19 cellular contexts compared by ENCODE assay signal in the genomic region with DNA sequence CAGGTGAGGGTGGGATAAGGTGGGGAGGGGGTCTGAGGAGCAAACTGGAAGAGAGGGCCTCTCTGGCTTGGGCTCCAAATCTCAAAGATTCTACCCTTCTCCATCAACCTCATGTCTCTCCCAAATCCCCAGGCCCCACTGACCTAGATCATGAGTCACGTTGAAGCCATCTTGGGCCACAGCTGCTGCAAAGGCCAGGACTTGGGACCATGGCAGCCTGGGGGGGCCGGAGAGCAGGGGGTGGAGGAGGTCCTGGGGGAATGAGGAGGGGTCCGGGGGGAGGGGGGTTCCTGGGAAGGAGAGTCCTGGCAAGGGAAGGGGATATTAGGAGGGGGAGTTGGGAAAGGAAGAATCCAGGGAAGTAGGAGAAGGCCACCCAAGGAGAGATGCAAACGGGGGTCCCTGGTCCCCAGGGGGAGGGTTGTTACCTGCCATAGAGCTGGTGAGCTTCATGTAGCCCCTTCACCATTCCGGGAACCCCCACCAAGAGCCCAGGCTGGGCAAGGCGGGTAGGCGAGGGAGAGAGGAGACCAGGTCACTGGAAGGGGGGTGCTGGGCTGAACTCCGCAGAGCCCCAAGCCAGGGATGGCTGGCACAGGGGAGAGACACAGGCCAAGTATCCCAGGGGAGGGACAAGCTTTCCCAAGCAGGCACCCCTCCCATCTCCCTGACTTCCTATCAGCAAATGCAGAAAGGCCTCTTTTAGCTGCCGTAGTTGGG. TPM values are rescaled to one million over a fixed set of nuclear protein-coding genes. Genes with fewer than 3 reads are reported as not detected.
DNase-seq lines count a peak whose midpoint lies in the region; TF ChIP-seq lines count a peak whose summit lies in the region.
"Had no signal": no experiment of that assay in that cellular context is flagged by ENCODE, and none has a peak within 500 bp of the region (broad histone marks: within the 10 kb centered on the region; RNA-seq: fewer than 3 reads in every experiment).

No MANE protein-coding gene starts in this region.

- H3K27ac ChIP-seq in OCI-LY7 (ENCODE audit: low read depth, low read length, poor library complexity, severe bottlenecking) (no peak overlapping the region), trophoblast cell (ENCODE audit: low read depth, low read length) (no peak overlapping the region)

- no peak overlapping the region for H4K12ac ChIP-seq in trophoblast cell (ENCODE audit: low read depth, low read length)

- peaks cover 8% of the 10 kb centered on the region for H3K4me1 Mint-ChIP-seq in type B pancreatic cell (ENCODE audit: unreplicated experiment)

- CTCF ChIA-PET in OCI-LY7 (lab: Charles Lee; ENCODE audit: unreplicated experiment): no interaction called here

- no TSS peak for BruUV-seq in OCI-LY7 (replicated peaks; lab: Mats Ljungman, UMichigan)

- H3K36me3 Mint-ChIP-seq in type B pancreatic cell: peaks cover 29% of the 10 kb centered on the region

- H3K79me2 ChIP-seq in OCI-LY7 (ENCODE audit: insufficient read depth, low read depth, low read length): no peaks in the 10 kb centered on the region
- H3K79me2 ChIP-seq in trophoblast cell (ENCODE audit: control insufficient read depth, insufficient read depth, low read length, poor library complexity): no peaks in the 10 kb centered on the region

- TF ChIP-seq CTCF in GM13977 (IDR thresholded peaks at IDR 0.05; ENCODE audit: extremely low read depth, insufficient read depth, missing control alignments): no peak
- no peak for TF ChIP-seq CTCF in type B pancreatic cell (conservative IDR thresholded peaks at IDR 0.05)
- TF ChIP-seq CTCF in OCI-LY7 (conservative IDR thresholded peaks at IDR 0.05; ENCODE audit: low read length): no peak

- H2BK12ac ChIP-seq in trophoblast cell (ENCODE audit: low read length): no peak overlapping the region

- POLR2A ChIA-PET in OCI-LY7 (lab: Charles Lee): no interaction called here

- H4K8ac ChIP-seq in trophoblast cell (ENCODE audit: low read depth, low read length): no peak overlapping the region

- H3K27ac Mint-ChIP-seq in type B pancreatic cell: no peak overlapping the region
- H3K27ac Mint-ChIP-seq: CD4-positive, CD25-positive, alpha-beta regulatory T cell; GM23338; HFFc6 had no signal

- H3K14ac ChIP-seq in trophoblast cell (ENCODE audit: low read length): no peak overlapping the region

- H3K4me3 Mint-ChIP-seq in type B pancreatic cell: no peak overlapping the region
- H3K4me3 Mint-ChIP-seq: CD4-positive, CD25-positive, alpha-beta regulatory T cell; CD8-positive, alpha-beta memory T cell; GM23338; HFFc6 had no signal

- H3K9ac ChIP-seq in trophoblast cell (ENCODE audit: low read length): no peak overlapping the region

- H3K36me3 ChIP-seq in H7 (replicated peaks; ENCODE audit: control insufficient read depth, insufficient read depth, low read length) (peaks cover 4% of the 10 kb centered on the region), OCI-LY7 (ENCODE audit: insufficient read depth, low read length) (no peaks in the 10 kb centered on the region), trophoblast cell (ENCODE audit: control insufficient read depth in 1 of 2, insufficient read depth in 2 of 2, low read length in 2 of 2) (peaks cover 9 to 28% of the 10 kb centered on the region in 2 experiments)

- no peaks in the 10 kb centered on the region for H3K9me3 Mint-ChIP-seq in type B pancreatic cell
- H3K9me3 Mint-ChIP-seq: CD4-positive, CD25-positive, alpha-beta regulatory T cell; CD8-positive, alpha-beta memory T cell; GM23338; HFFc6 had no signal

- no peak overlapping the region for H2AK5ac ChIP-seq in trophoblast cell (ENCODE audit: low read length)

- DNase-seq in GM13977 (ENCODE audit: low spot score) (peak; percentile 18), H7 (peak; percentile 43), mesenteric fat pad (ENCODE audit: low spot score) (peak; percentile 80), type B pancreatic cell (ENCODE audit: extremely low spot score, unreplicated experiment) (peak; percentile 62), OCI-LY7 (ENCODE audit: low spot score) (no peak), trophoblast cell (no peak)
- DNase-seq: BE2C; C1 segment of cervical spinal cord; CD4-positive, CD25-positive, alpha-beta regulatory T cell; CD8-positive, alpha-beta memory T cell; COR-L47; DMS 273 treated with DMSO at 0.1 percent for 48 hours; DMS53; DND-41; EL; HFFc6; IMR-90 had no signal

- in situ Hi-C loops in GM13977 (cut with MboI; ENCODE audit: low pct_unique_long_range_greater_than_20kb, low sequenced_read_pairs, unreplicated experiment): loop anchor here (25.0 kb wide), 1 partner anchor 352 kb away; no protein-coding TSS in a partner anchor

- no peak overlapping the region for H3K4ac ChIP-seq in trophoblast cell (ENCODE audit: low read depth, low read length)

- H3K9me2 ChIP-seq in OCI-LY7 (ENCODE audit: insufficient read depth, low read length): no peaks in the 10 kb centered on the region

- H4K91ac ChIP-seq in trophoblast cell (ENCODE audit: low read depth, low read length): no peak overlapping the region

- H3K4me3 ChIP-seq in H7 (ENCODE audit: insufficient read depth, low read depth, low read length) (no peak overlapping the region), OCI-LY7 (ENCODE audit: low read depth, low read length, poor library complexity, severe bottlenecking) (no peak overlapping the region), trophoblast cell (ENCODE audit: low read depth, low read length) (no peak overlapping the region)
- H3K4me3 ChIP-seq: GM12878, GM23338 had no signal

- H3K79me1 ChIP-seq in trophoblast cell (ENCODE audit: low read length): no peaks in the 10 kb centered on the region

- no peak overlapping the region for H3K23ac ChIP-seq in trophoblast cell (ENCODE audit: low read length)

- no peak overlapping the region for H3K4me2 ChIP-seq in OCI-LY7 (ENCODE audit: low read length)
- no peak overlapping the region for H3K4me2 ChIP-seq in trophoblast cell (ENCODE audit: low read length)
- H3K4me2 ChIP-seq: GM23338 had no signal

- no peak overlapping the region for H3K18ac ChIP-seq in trophoblast cell (ENCODE audit: low read length)

- H3K9me3 ChIP-seq in OCI-LY7 (ENCODE audit: low read length) (no peaks in the 10 kb centered on the region), trophoblast cell (ENCODE audit: insufficient read depth, low read depth, low read length) (peaks cover 4% of the 10 kb centered on the region)
- H3K9me3 ChIP-seq: BE2C had no signal

- no CpG with 5 or more reads among the region's 9 CpGs for WGBS in trophoblast cell (ENCODE audit: extremely low coverage, insufficient coverage, insufficient read length)

- H2AFZ ChIP-seq in OCI-LY7 (ENCODE audit: low read length): no peak overlapping the region
- no peak overlapping the region for H2AFZ ChIP-seq in trophoblast cell (ENCODE audit: insufficient read depth, low read length, poor library complexity)
- H2AFZ ChIP-seq: GM23338 had no signal

- H3K27me3 ChIP-seq in H7 (ENCODE audit: control insufficient read depth, insufficient read depth, low read length): no peaks in the 10 kb centered on the region; the same call in 1 of the 2 replicates
- no peaks in the 10 kb centered on the region for H3K27me3 ChIP-seq in trophoblast cell (ENCODE audit: insufficient read depth, low read length)
- H3K27me3 ChIP-seq: BE2C had no signal

- H4K20me1 ChIP-seq in OCI-LY7 (ENCODE audit: insufficient read depth, low read length): no peaks in the 10 kb centered on the region

- H3K4me1 ChIP-seq in OCI-LY7 (ENCODE audit: insufficient read depth, low read length, poor library complexity, severe bottlenecking): no peaks in the 10 kb centered on the region
- no peaks in the 10 kb centered on the region for H3K4me1 ChIP-seq in trophoblast cell (ENCODE audit: control insufficient read depth in 1 of 2, insufficient read depth in 2 of 2, low read length in 2 of 2)
- H3K4me1 ChIP-seq: BE2C had no signal

- H2BK120ac ChIP-seq in trophoblast cell (ENCODE audit: insufficient read depth, low read length, poor library complexity): no peak overlapping the region

- no peaks in the 10 kb centered on the region for H3K27me3 Mint-ChIP-seq in type B pancreatic cell
- H3K27me3 Mint-ChIP-seq: CD4-positive, CD25-positive, alpha-beta regulatory T cell had no signal

- intact Hi-C loops in OCI-LY7 (cut with micrococcal nuclease; ENCODE audit: unreplicated experiment): no loop called here

- no peak overlapping the region for H2BK5ac ChIP-seq in trophoblast cell (ENCODE audit: low read depth, low read length, poor library complexity)

RNA-seq across cellular contexts. Expression of gene GGT7, which starts 12.7 kb away (rescaled TPM):
- total RNA-seq in H7 (2014; rRNA removed; shearing (Covaris generic)): 3.8 and 6.1 TPM in 2 replicates
- total RNA-seq in mesenteric fat pad: 15.6 TPM
- 34.3 and 62.7 TPM in 2 replicates for total RNA-seq in type B pancreatic cell (ENCODE audit: low replicate concordance)
- 1.5 and 2.7 TPM in 2 replicates for total RNA-seq in OCI-LY7 (2014; rRNA removed; shearing (Covaris generic))
- total RNA-seq in OCI-LY7 (2022): 0.98 and 1.8 TPM in 2 replicates
- polyA plus RNA-seq in trophoblast cell (2013): 12.2 and 12.9 TPM in 2 replicates

RNA-seq across cellular contexts. Expression of gene ACSS2, which starts 16.4 kb away (rescaled TPM):
- total RNA-seq in H7 (2014; rRNA removed; shearing (Covaris generic)): 14.6 and 21.9 TPM in 2 replicates
- total RNA-seq in mesenteric fat pad: 127 TPM
- total RNA-seq in type B pancreatic cell (ENCODE audit: low replicate concordance): 59.2 and 76.3 TPM in 2 replicates
- 21.0 and 21.4 TPM in 2 replicates for total RNA-seq in OCI-LY7 (2014; rRNA removed; shearing (Covaris generic))
- total RNA-seq in OCI-LY7 (2022): 18.2 and 19.9 TPM in 2 replicates
- polyA plus RNA-seq in trophoblast cell (2013): 57.8 and 58.0 TPM in 2 replicates

RNA-seq across cellular contexts. Expression of gene NCOA6, which starts 34.5 kb away (rescaled TPM):
- 3.7 and 5.4 TPM in 2 replicates for total RNA-seq in H7 (2014; rRNA removed; shearing (Covaris generic))
- total RNA-seq in mesenteric fat pad (24.4 TPM), type B pancreatic cell (ENCODE audit: low replicate concordance) (53.9 and 59.5 TPM in 2 replicates), OCI-LY7 (2022) (24.4 and 26.5 TPM in 2 replicates)
- total RNA-seq in OCI-LY7 (2014; rRNA removed; shearing (Covaris generic)): 8.8 and 13.1 TPM in 2 replicates
- polyA plus RNA-seq in trophoblast cell (2013): 33.7 and 35.6 TPM in 2 replicates

Comparison
In these comparisons a context has a peak if more than half of its experiments do, and no peak if none do; other contexts are left out.
1. DNase-seq: peak in GM13977 (single experiment), H7 (single experiment), mesenteric fat pad (single experiment) and type B pancreatic cell (single experiment); none in OCI-LY7 (single experiment) and trophoblast cell (0 of 2).